ENCODE assay signal across 1 cellular context in the genomic region with DNA sequence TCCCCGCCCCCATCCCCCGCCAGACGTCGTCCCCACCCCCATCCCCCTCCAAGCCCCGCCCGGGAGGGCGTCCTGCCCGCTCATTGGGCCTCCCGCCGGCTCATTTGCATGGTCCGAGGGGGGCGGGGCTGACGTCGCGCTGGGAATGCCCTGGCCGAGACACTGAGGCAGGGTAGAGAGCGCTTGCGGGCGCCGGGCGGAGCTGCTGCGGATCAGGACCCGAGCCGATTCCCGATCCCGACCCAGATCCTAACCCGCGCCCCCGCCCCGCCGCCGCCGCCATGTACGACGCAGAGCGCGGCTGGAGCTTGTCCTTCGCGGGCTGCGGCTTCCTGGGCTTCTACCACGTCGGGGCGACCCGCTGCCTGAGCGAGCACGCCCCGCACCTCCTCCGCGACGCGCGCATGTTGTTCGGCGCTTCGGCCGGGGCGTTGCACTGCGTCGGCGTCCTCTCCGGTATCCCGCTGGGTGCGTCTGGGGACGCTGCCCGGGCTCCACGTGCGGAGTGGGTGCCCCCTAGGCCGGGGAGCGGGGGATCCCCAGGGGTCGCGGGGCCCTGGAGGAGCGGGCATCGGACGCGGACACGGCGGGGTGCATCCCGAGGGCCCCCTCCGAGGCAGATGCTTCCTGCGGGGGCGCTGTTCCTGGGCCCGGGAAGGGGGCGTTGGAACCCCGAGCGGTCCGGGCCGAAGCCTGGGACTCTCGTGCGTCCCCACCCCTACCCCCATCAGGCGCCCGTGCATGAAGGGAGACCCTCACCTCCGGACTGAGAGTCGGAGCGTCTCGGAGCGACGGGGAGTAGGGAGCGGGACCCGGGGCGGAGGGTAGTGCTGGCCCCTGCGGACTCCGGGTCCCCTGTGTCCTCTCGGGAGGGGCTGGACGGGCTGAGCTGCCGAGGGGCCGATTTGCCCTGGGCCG.
TF ChIP-seq lines count a peak whose summit lies in the region.

A gene with protein sequence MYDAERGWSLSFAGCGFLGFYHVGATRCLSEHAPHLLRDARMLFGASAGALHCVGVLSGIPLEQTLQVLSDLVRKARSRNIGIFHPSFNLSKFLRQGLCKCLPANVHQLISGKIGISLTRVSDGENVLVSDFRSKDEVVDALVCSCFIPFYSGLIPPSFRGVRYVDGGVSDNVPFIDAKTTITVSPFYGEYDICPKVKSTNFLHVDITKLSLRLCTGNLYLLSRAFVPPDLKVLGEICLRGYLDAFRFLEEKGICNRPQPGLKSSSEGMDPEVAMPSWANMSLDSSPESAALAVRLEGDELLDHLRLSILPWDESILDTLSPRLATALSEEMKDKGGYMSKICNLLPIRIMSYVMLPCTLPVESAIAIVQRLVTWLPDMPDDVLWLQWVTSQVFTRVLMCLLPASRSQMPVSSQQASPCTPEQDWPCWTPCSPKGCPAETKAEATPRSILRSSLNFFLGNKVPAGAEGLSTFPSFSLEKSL (plus strand): TSS at position 175 of the 918 bp plus-strand sequence. CDS start 107 bp downstream, at position 282.

TF ChIP-seq in HepG2, 621 proteins besides CTCF, POLR2A, EP300 and RAD21 (continued from another document and continues in another):
- TF ChIP-seq, protein P1, sequence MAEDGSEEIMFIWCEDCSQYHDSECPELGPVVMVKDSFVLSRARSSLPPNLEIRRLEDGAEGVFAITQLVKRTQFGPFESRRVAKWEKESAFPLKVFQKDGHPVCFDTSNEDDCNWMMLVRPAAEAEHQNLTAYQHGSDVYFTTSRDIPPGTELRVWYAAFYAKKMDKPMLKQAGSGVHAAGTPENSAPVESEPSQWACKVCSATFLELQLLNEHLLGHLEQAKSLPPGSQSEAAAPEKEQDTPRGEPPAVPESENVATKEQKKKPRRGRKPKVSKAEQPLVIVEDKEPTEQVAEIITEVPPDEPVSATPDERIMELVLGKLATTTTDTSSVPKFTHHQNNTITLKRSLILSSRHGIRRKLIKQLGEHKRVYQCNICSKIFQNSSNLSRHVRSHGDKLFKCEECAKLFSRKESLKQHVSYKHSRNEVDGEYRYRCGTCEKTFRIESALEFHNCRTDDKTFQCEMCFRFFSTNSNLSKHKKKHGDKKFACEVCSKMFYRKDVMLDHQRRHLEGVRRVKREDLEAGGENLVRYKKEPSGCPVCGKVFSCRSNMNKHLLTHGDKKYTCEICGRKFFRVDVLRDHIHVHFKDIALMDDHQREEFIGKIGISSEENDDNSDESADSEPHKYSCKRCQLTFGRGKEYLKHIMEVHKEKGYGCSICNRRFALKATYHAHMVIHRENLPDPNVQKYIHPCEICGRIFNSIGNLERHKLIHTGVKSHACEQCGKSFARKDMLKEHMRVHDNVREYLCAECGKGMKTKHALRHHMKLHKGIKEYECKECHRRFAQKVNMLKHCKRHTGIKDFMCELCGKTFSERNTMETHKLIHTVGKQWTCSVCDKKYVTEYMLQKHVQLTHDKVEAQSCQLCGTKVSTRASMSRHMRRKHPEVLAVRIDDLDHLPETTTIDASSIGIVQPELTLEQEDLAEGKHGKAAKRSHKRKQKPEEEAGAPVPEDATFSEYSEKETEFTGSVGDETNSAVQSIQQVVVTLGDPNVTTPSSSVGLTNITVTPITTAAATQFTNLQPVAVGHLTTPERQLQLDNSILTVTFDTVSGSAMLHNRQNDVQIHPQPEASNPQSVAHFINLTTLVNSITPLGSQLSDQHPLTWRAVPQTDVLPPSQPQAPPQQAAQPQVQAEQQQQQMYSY (CRISPR knock-in tag; IDR thresholded peaks at IDR 0.05): peak; percentile 71; the same call in 1 of the 2 replicates
- TF ChIP-seq PCBP1 (IDR thresholded peaks at IDR 0.05; ENCODE audit: borderline replicate concordance, low read depth, low read length) (no peak), SRF (IDR thresholded peaks at IDR 0.05; ENCODE audit: low read depth, low read length) (no peak), ZNF605 (CRISPR knock-in tag; IDR thresholded peaks at IDR 0.05) (peak; percentile 39; the same call in 1 of the 2 replicates), SPEN (CRISPR knock-in tag; IDR thresholded peaks at IDR 0.05; ENCODE audit: low read depth) (0 out of 2 replicates have a peak, but pooled peaks have one; percentile 43), TBX3 (IDR thresholded peaks at IDR 0.05; ENCODE audit: borderline replicate concordance) (no peak), ZNF598 (CRISPR knock-in tag; IDR thresholded peaks at IDR 0.05; ENCODE audit: borderline replicate concordance) (peak; percentile 71; the same call in 1 of the 2 replicates), HNRNPLL (IDR thresholded peaks at IDR 0.05; ENCODE audit: low read depth, low read length, poor library complexity, severe bottlenecking) (peak; percentile 85), ZSCAN29 (CRISPR knock-in tag; conservative IDR thresholded peaks at IDR 0.05) (peak; percentile 54; the same call in 1 of the 2 replicates), ARNT (IDR thresholded peaks at IDR 0.05) (no peak), ZC3H13 (CRISPR knock-in tag; IDR thresholded peaks at IDR 0.05) (peak; percentile 87), RBFOX2 (IDR thresholded peaks at IDR 0.05; ENCODE audit: low read depth, low read length) (peak; percentile 95), ETV6 (CRISPR knock-in tag; conservative IDR thresholded peaks at IDR 0.05) (peak; percentile 61), ZBTB1 (CRISPR knock-in tag; IDR thresholded peaks at IDR 0.05; ENCODE audit: borderline replicate concordance) (no peak), PTBP1 (IDR thresholded peaks at IDR 0.05; ENCODE audit: low read depth, low read length, poor library complexity, severe bottlenecking) (no peak), NR2F1 (CRISPR knock-in tag; IDR thresholded peaks at IDR 0.05) (no peak), ZNF567 (CRISPR knock-in tag; IDR thresholded peaks at IDR 0.05; ENCODE audit: borderline replicate concordance) (no peak), ZNF17 (CRISPR knock-in tag; IDR thresholded peaks at IDR 0.05) (no peak), ZNF205 (CRISPR knock-in tag; IDR thresholded peaks at IDR 0.05) (0 out of 2 replicates have a peak, but pooled peaks have one; percentile 20), HOXA9 (CRISPR knock-in tag; IDR thresholded peaks at IDR 0.05; ENCODE audit: borderline replicate concordance) (0 out of 2 replicates have a peak, but pooled peaks have one; percentile 40), KDM3A (CRISPR knock-in tag; IDR thresholded peaks at IDR 0.05; ENCODE audit: low read depth) (peak; percentile 65; the same call in 1 of the 2 replicates), ZFY (CRISPR knock-in tag; IDR thresholded peaks at IDR 0.05) (peak; percentile 81), BORCS8-MEF2B (CRISPR knock-in tag; IDR thresholded peaks at IDR 0.05) (peak; percentile 70; the same call in 1 of the 2 replicates)
- TF ChIP-seq, protein P2, sequence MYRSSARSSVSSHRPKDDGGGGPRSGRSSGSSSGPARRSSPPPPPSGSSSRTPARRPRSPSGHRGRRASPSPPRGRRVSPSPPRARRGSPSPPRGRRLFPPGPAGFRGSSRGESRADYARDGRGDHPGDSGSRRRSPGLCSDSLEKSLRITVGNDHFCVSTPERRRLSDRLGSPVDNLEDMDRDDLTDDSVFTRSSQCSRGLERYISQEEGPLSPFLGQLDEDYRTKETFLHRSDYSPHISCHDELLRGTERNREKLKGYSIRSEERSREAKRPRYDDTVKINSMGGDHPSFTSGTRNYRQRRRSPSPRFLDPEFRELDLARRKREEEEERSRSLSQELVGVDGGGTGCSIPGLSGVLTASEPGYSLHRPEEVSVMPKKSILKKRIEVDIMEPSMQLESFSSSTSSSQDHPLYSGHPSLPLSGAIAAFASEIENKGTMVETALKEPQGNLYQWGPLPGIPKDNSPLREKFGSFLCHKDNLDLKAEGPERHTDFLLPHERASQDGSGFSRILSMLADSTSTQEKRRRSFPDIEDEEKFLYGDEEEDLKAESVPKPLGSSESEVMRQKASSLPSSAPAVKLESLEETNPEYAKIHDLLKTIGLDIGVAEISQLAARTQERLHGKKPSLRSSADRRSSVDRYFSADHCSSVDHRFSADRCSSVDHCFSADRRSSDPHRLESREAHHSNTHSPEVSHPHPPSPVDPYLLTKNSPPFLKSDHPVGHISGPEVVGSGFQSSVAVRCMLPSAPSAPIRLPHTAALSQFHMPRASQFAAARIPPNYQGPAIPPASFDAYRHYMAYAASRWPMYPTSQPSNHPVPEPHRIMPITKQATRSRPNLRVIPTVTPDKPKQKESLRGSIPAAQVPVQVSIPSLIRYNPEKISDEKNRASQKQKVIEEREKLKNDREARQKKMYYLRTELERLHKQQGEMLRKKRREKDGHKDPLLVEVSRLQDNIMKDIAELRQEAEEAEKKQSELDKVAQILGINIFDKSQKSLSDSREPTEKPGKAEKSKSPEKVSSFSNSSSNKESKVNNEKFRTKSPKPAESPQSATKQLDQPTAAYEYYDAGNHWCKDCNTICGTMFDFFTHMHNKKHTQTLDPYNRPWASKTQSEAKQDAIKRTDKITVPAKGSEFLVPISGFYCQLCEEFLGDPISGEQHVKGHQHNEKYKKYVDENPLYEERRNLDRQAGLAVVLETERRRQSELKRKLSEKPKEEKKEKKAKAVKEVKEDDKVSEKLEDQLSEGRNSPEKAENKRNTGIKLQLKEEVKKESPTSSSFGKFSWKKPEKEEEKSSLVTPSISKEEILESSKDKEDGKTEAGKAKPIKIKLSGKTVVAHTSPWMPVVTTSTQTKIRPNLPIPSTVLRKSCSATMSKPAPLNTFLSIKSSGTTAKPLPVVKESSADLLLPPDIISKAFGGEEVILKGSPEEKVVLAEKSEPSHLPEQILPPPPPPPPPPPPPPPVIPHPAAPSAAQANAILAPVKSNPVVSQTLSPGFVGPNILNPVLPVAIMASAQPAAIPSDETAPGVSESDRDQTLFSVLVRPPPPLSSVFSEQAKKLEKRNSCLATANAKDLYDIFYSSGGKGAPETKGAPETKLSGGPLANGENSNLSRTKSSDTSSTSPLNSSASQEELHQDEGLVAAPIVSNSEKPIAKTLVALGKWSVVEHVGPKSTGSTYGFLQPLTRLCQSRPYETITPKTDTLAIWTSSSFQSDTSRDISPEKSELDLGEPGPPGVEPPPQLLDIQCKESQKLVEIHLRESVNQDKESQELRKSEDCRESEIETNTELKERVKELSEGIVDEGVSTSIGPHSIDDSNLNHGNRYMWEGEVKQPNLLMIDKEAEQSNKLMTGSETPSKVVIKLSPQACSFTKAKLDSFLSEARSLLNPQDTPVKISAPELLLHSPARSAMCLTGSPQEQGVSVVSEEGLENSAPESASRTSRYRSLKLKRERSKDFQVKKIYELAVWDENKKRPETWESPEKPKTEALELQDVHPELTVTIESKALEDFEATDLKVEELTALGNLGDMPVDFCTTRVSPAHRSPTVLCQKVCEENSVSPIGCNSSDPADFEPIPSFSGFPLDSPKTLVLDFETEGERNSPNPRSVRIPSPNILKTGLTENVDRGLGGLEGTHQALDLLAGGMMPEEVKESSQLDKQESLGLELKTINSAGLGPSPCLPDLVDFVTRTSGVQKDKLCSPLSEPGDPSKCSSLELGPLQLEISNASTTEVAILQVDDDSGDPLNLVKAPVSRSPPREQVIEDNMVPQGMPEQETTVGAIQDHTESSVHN (CRISPR knock-in tag; IDR thresholded peaks at IDR 0.05): no peak
- TF ChIP-seq, protein P3, sequence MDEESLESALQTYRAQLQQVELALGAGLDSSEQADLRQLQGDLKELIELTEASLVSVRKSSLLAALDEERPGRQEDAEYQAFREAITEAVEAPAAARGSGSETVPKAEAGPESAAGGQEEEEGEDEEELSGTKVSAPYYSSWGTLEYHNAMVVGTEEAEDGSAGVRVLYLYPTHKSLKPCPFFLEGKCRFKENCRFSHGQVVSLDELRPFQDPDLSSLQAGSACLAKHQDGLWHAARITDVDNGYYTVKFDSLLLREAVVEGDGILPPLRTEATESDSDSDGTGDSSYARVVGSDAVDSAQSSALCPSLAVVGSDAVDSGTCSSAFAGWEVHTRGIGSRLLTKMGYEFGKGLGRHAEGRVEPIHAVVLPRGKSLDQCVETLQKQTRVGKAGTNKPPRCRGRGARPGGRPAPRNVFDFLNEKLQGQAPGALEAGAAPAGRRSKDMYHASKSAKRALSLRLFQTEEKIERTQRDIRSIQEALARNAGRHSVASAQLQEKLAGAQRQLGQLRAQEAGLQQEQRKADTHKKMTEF (CRISPR knock-in tag; IDR thresholded peaks at IDR 0.05): peak; percentile 87; the same call in 1 of the 2 replicates
- TF ChIP-seq, protein P4, sequence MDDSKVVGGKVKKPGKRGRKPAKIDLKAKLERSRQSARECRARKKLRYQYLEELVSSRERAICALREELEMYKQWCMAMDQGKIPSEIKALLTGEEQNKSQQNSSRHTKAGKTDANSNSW (CRISPR knock-in tag; IDR thresholded peaks at IDR 0.05; ENCODE audit: borderline replicate concordance): peak; percentile 83; the same call in 1 of the 2 replicates
- TF ChIP-seq, protein P5, sequence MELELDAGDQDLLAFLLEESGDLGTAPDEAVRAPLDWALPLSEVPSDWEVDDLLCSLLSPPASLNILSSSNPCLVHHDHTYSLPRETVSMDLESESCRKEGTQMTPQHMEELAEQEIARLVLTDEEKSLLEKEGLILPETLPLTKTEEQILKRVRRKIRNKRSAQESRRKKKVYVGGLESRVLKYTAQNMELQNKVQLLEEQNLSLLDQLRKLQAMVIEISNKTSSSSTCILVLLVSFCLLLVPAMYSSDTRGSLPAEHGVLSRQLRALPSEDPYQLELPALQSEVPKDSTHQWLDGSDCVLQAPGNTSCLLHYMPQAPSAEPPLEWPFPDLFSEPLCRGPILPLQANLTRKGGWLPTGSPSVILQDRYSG (CRISPR knock-in tag; IDR thresholded peaks at IDR 0.05): 0 out of 2 replicates have a peak, but pooled peaks have one; percentile 66
- TF ChIP-seq, protein P6, sequence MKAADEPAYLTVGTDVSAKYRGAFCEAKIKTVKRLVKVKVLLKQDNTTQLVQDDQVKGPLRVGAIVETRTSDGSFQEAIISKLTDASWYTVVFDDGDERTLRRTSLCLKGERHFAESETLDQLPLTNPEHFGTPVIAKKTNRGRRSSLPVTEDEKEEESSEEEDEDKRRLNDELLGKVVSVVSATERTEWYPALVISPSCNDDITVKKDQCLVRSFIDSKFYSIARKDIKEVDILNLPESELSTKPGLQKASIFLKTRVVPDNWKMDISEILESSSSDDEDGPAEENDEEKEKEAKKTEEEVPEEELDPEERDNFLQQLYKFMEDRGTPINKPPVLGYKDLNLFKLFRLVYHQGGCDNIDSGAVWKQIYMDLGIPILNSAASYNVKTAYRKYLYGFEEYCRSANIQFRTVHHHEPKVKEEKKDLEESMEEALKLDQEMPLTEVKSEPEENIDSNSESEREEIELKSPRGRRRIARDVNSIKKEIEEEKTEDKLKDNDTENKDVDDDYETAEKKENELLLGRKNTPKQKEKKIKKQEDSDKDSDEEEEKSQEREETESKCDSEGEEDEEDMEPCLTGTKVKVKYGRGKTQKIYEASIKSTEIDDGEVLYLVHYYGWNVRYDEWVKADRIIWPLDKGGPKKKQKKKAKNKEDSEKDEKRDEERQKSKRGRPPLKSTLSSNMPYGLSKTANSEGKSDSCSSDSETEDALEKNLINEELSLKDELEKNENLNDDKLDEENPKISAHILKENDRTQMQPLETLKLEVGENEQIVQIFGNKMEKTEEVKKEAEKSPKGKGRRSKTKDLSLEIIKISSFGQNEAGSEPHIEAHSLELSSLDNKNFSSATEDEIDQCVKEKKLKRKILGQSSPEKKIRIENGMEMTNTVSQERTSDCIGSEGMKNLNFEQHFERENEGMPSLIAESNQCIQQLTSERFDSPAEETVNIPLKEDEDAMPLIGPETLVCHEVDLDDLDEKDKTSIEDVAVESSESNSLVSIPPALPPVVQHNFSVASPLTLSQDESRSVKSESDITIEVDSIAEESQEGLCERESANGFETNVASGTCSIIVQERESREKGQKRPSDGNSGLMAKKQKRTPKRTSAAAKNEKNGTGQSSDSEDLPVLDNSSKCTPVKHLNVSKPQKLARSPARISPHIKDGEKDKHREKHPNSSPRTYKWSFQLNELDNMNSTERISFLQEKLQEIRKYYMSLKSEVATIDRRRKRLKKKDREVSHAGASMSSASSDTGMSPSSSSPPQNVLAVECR (CRISPR knock-in tag; IDR thresholded peaks at IDR 0.05; ENCODE audit: borderline replicate concordance): peak; percentile 91
